Comparison of ENCODE assay signal across 8 cellular contexts in genomic region chr6:20403080-20403765, GRCh38. TPM values are rescaled to one million over a fixed set of nuclear protein-coding genes. Genes with fewer than 3 reads are reported as not detected.
DNase-seq lines count a peak whose midpoint lies in the region; ATAC-seq and TF ChIP-seq lines count a peak whose summit lies in the region.

No MANE protein-coding gene starts in this region.

- ATAC-seq in GM18858 (IDR thresholded peaks at IDR 0.05; ENCODE audit: unreplicated experiment) (peak; percentile 39), HG03095 (IDR thresholded peaks at IDR 0.05; ENCODE audit: unreplicated experiment) (peak; percentile 49)

- H3K27me3 ChIP-seq in kidney epithelial cell (ENCODE audit: control insufficient read depth, insufficient read depth, low read length): no peaks in the 10 kb centered on the region

- POLR2A ChIA-PET in AG04449 (lab: Yijun Ruan, JAX): interaction anchor here (0.5 to 1.0 kb wide), 4 partner anchors 24 to 1548 kb away, joined by 3 to 7 read pairs (median 4); no protein-coding TSS in a partner anchor

- TF ChIP-seq CTCF in AG04449 (IDR thresholded peaks at IDR 0.05; ENCODE audit: insufficient read depth, low read length, missing control alignments): no peak
- no peak for TF ChIP-seq CTCF in kidney epithelial cell (IDR thresholded peaks at IDR 0.05; ENCODE audit: insufficient read depth, low read length, poor library complexity, severe bottlenecking)

- DNase-seq in AG04449 (ENCODE audit: low read depth, low spot score) (no peak), NCI-H2227 treated with DMSO at 0.1 percent for 48 hours (lab: John Stamatoyannopoulos, UW) (peak; percentile 10), kidney epithelial cell (ENCODE audit: low read depth) (peak; percentile 56)
- DNase-seq in activated CD4-positive, CD25-positive, alpha-beta regulatory T cell treated with anti-CD3 and anti-CD28 coated beads, Interleukin-2, amount 50 U/mL, for 16 hours (ENCODE audit: low read depth, low spot score): peak; percentile 69
- peak; percentile 74 for DNase-seq in central memory CD4-positive, alpha-beta T cell
- peak; percentile 94 for DNase-seq in stimulated activated CD4-positive, alpha-beta T cell treated with anti-CD3 and anti-CD28 coated beads, Interleukin-15, amount 100 ng/mL, for 24 hours

- H3K36me3 ChIP-seq in kidney epithelial cell (ENCODE audit: control insufficient read depth, insufficient read depth, low read length): no peaks in the 10 kb centered on the region

- CTCF ChIA-PET in AG04449 (lab: Yijun Ruan, JAX): interaction anchor here (2.6 to 2.9 kb wide), 3 partner anchors 12 to 127 kb away, joined by 18 to 30 read pairs (median 21); no protein-coding TSS in a partner anchor

- H3K4me3 ChIP-seq in AG04449 (ENCODE audit: low read depth, low read length) (peak overlapping the region; percentile 78), kidney epithelial cell (ENCODE audit: low read depth, low read length) (peak overlapping the region; percentile 92)

RNA-seq across cellular contexts. Expression of gene E2F3, which starts 1.5 kb away (rescaled TPM):
- total RNA-seq in kidney epithelial cell: 14.9 and 16.6 TPM in 2 replicates
